35 cellular contexts compared by ENCODE assay signal in the genomic region with DNA sequence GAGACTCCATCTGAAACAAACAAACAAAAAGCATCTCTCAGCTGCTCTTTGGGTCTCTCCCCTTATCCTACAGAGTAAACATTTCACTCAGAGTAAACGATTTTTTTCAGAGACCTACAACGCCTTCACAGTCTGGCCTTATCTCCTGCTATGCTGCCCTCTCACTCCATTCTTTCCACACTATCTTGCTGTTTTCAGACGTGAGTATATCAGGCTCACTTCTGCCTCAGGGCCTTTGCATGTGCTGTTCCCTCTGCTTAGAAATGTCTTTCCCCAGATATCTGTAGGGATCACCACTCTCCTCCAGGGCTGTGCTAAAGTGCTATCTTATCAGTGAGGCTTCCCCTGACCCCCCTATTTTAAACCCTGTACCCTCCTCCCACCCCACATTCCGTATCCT. TPM values are rescaled to one million over a fixed set of nuclear protein-coding genes. Genes with fewer than 3 reads are reported as not detected.
"Had no signal": no experiment of that assay in that cellular context is flagged by ENCODE, and none has a peak within 500 bp of the region (broad histone marks: within the 10 kb centered on the region; RNA-seq: fewer than 3 reads in every experiment).

No MANE protein-coding gene starts in this region.

- H3K27ac Mint-ChIP-seq: endodermal cell; mesothelial cell of epicardium; nephron; neural progenitor cell; progenitor cell of endocrine pancreas; stimulated activated memory B cell treated with anti-CD40 and anti-IgM and Interleukin-4, amounts not matched to agents 10 μg/mL and 1 μg/mL and 100 μg/mL, for 72 hours; stimulated activated naive CD8-positive, alpha-beta T cell treated with anti-CD3 and anti-CD28 coated beads, Interleukin-15, Interleukin-2, amounts not matched to agents 100 ng/mL and 50 ng/mL, for 24 hours had no signal

- H3K4me3 Mint-ChIP-seq: endodermal cell; mesothelial cell of epicardium; naive B cell; nephron; neural progenitor cell; stimulated activated memory B cell treated with anti-CD40 and anti-IgM and Interleukin-4, amounts not matched to agents 10 μg/mL and 1 μg/mL and 100 μg/mL, for 72 hours; stimulated activated naive CD8-positive, alpha-beta T cell treated with anti-CD3 and anti-CD28 coated beads, Interleukin-15, Interleukin-2, amounts not matched to agents 100 ng/mL and 50 ng/mL, for 24 hours had no signal

- H3K9me3 ChIP-seq: gastrocnemius medialis, heart left ventricle, left lung, mucosa of descending colon, spleen, suprapubic skin, transverse colon had no signal

- H3K4me3 ChIP-seq: gastrocnemius medialis, heart left ventricle, hepatocyte, left lung, mucosa of descending colon, neural progenitor cell, skin epidermis, spleen, suprapubic skin, transverse colon had no signal

- H2AFZ ChIP-seq: hepatocyte, neural progenitor cell, parathyroid adenoma had no signal

- H3K27ac ChIP-seq: epithelial cell of prostate, gastrocnemius medialis, heart left ventricle, hepatocyte, left lung, neural progenitor cell, parathyroid adenoma, skin epidermis, spleen, suprapubic skin, transverse colon had no signal

- H3K36me3 ChIP-seq: gastrocnemius medialis, heart left ventricle, left lung, neural progenitor cell, spleen, suprapubic skin, transverse colon had no signal

- H3K27me3 Mint-ChIP-seq: naive B cell; progenitor cell of endocrine pancreas; stimulated activated memory B cell treated with anti-CD40 and anti-IgM and Interleukin-4, amounts not matched to agents 10 μg/mL and 1 μg/mL and 100 μg/mL, for 72 hours; stimulated activated naive CD8-positive, alpha-beta T cell treated with anti-CD3 and anti-CD28 coated beads, Interleukin-15, Interleukin-2, amounts not matched to agents 100 ng/mL and 50 ng/mL, for 24 hours had no signal

- H3K27me3 ChIP-seq: gastrocnemius medialis, heart left ventricle, hepatocyte, left lung, spleen, suprapubic skin, transverse colon had no signal

- H3K4me2 ChIP-seq: hepatocyte, neural progenitor cell had no signal

- DNase-seq: effector CD8-positive, alpha-beta T cell; endodermal cell; foreskin fibroblast; gastrocnemius medialis; heart left ventricle; left cardiac atrium; left lung; mesenchymal stem cell; mucosa of descending colon; naive B cell; right cardiac atrium; spleen; stimulated activated CD4-positive, alpha-beta T cell treated with anti-CD3 and anti-CD28 coated beads, Interleukin-4, amount 100 ng/mL, for 4 hours; transverse colon had no signal

- H3K4me1 Mint-ChIP-seq: endodermal cell, mesothelial cell of epicardium, naive B cell, nephron, neural progenitor cell had no signal

- H3K4me1 ChIP-seq: gastrocnemius medialis, neural progenitor cell, parathyroid adenoma, transverse colon had no signal

- H3K9ac ChIP-seq: neural progenitor cell, parathyroid adenoma had no signal

- ATAC-seq: esophagus mucosa; gastrocnemius medialis; heart left ventricle; left cardiac atrium; left lung; mucosa of descending colon; right cardiac atrium; stimulated activated memory B cell treated with anti-CD40 and anti-IgM and Interleukin-4, amounts not matched to agents 10 μg/mL and 1 μg/mL and 100 μg/mL, for 72 hours had no signal

- H3K9me3 Mint-ChIP-seq: neural progenitor cell; stimulated activated memory B cell treated with anti-CD40 and anti-IgM and Interleukin-4, amounts not matched to agents 10 μg/mL and 1 μg/mL and 100 μg/mL, for 72 hours; stimulated activated naive CD8-positive, alpha-beta T cell treated with anti-CD3 and anti-CD28 coated beads, Interleukin-15, Interleukin-2, amounts not matched to agents 100 ng/mL and 50 ng/mL, for 24 hours had no signal

- H3K79me2 ChIP-seq: hepatocyte, parathyroid adenoma had no signal

- FAIRE-seq: colon, islet of Langerhans had no signal

RNA-seq across cellular contexts. Expression of gene RIBC2, which starts 6.5 kb away (rescaled TPM):
- total RNA-seq: gastrocnemius medialis, osteoblast, transverse colon had no signal

RNA-seq across cellular contexts. Expression of gene SMC1B, which starts 6.6 kb away (rescaled TPM):
- total RNA-seq: cerebellum, esophagus mucosa, gastrocnemius medialis, glomerular endothelial cell, heart left ventricle, hepatocyte, left cardiac atrium, lower leg skin, lung microvascular endothelial cell, mesothelial cell of epicardium, mucosa of descending colon, osteoblast, progenitor cell of endocrine pancreas, renal cortical epithelial cell, right cardiac atrium, transverse colon had no signal
- polyA plus RNA-seq: heart left ventricle, right cardiac atrium, urinary bladder had no signal
